ENCODE assay signal across 1 cellular context in genomic region chr15:52228928-52229327, GRCh38.
TF ChIP-seq lines count a peak whose summit lies in the region.

No MANE protein-coding gene starts in this region.

TF ChIP-seq in K562, 482 proteins besides CTCF, POLR2A, EP300 and RAD21 (continued from another document and continues in another):
- TF ChIP-seq ZNF407 (IDR thresholded peaks at IDR 0.05; ENCODE audit: low read depth) (no peak), PTBP1 (IDR thresholded peaks at IDR 0.05; ENCODE audit: low read depth, low read length) (no peak), RB1 (IDR thresholded peaks at IDR 0.05; ENCODE audit: low read depth) (no peak), CEBPB (tag; IDR thresholded peaks at IDR 0.05) (peak; percentile 27; the same call in 1 of the 2 replicates), ZBED1 (IDR thresholded peaks at IDR 0.05) (no peak), E2F1 (CRISPR knock-in tag; IDR thresholded peaks at IDR 0.05) (no peak), CHD1 (IDR thresholded peaks at IDR 0.05; ENCODE audit: low read length) (no peak), NFE2 (IDR thresholded peaks at IDR 0.05; ENCODE audit: low read depth) (no peak), ZNF696 (CRISPR knock-in tag; conservative IDR thresholded peaks at IDR 0.05) (no peak), NCOA1 (IDR thresholded peaks at IDR 0.05; ENCODE audit: low read depth) (no peak), ZNF354B (CRISPR knock-in tag; IDR thresholded peaks at IDR 0.05) (no peak), HMG20B (CRISPR knock-in tag; IDR thresholded peaks at IDR 0.05) (no peak), ATF7 (IDR thresholded peaks at IDR 0.05) (peak; percentile 91), ZNF324 (CRISPR knock-in tag; IDR thresholded peaks at IDR 0.05) (no peak), MBD1 (CRISPR knock-in tag; IDR thresholded peaks at IDR 0.05) (no peak), SMARCA5 (IDR thresholded peaks at IDR 0.05) (no peak), SAFB2 (IDR thresholded peaks at IDR 0.05; ENCODE audit: borderline replicate concordance, low read depth, low read length, severe bottlenecking) (no peak), GTF2B (IDR thresholded peaks at IDR 0.05; ENCODE audit: extremely low read depth, insufficient read length) (no peak), RAD51 (IDR thresholded peaks at IDR 0.05; ENCODE audit: borderline replicate concordance, low read depth) (no peak), ZNF589 (CRISPR knock-in tag; IDR thresholded peaks at IDR 0.05; ENCODE audit: low read depth) (no peak), SPI1 (IDR thresholded peaks at IDR 0.05; ENCODE audit: borderline replicate concordance, low read depth, low read length) (0 out of 2 replicates have a peak, but pooled peaks have one; percentile 31), STAT5B (CRISPR knock-in tag; IDR thresholded peaks at IDR 0.05) (no peak), JUN (IDR thresholded peaks at IDR 0.05; ENCODE audit: borderline replicate concordance, low read depth, low read length) (0 out of 2 replicates have a peak, but pooled peaks have one; percentile 33), JUN (CRISPR knock-in tag; IDR thresholded peaks at IDR 0.05; ENCODE audit: borderline replicate concordance) (no peak), TAF7 (tag; IDR thresholded peaks at IDR 0.05) (no peak), ZNF24 (IDR thresholded peaks at IDR 0.05) (no peak), ZKSCAN1 (IDR thresholded peaks at IDR 0.05; ENCODE audit: low read depth, low read length) (no peak), PURB (CRISPR knock-in tag; IDR thresholded peaks at IDR 0.05; ENCODE audit: low read depth) (no peak), ZNF274 (IDR thresholded peaks at IDR 0.05; ENCODE audit: borderline replicate concordance, low read depth, low read length) (no peak), TFE3 (CRISPR knock-in tag; IDR thresholded peaks at IDR 0.05) (no peak), RFX7 (CRISPR knock-in tag; IDR thresholded peaks at IDR 0.05) (no peak), KHSRP (IDR thresholded peaks at IDR 0.05) (no peak), SMC3 (conservative IDR thresholded peaks at IDR 0.05; ENCODE audit: insufficient read depth, low read depth, low read length) (no peak), MAFG (tag; conservative IDR thresholded peaks at IDR 0.05) (no peak), ZNF609 (CRISPR knock-in tag; IDR thresholded peaks at IDR 0.05; ENCODE audit: borderline replicate concordance) (no peak), CTBP1 (IDR thresholded peaks at IDR 0.05; ENCODE audit: borderline replicate concordance) (peak; percentile 51; the same call in 1 of the 2 replicates), ZNF212 (CRISPR knock-in tag; IDR thresholded peaks at IDR 0.05) (no peak), ATF1 (CRISPR knock-in tag; IDR thresholded peaks at IDR 0.05) (no peak), ATF1 (tag; IDR thresholded peaks at IDR 0.05) (peak; percentile 48), PRMT5 (CRISPR knock-in tag; IDR thresholded peaks at IDR 0.05) (no peak), TRIM25 (IDR thresholded peaks at IDR 0.05; ENCODE audit: borderline replicate concordance) (no peak), ZFPM2 (CRISPR knock-in tag; IDR thresholded peaks at IDR 0.05) (no peak), MED1 (CRISPR knock-in tag; IDR thresholded peaks at IDR 0.05; ENCODE audit: borderline replicate concordance) (no peak), TRIM24 (IDR thresholded peaks at IDR 0.05) (no peak), GATA2 (CRISPR knock-in tag; IDR thresholded peaks at IDR 0.05) (no peak), CEBPG (CRISPR knock-in tag; IDR thresholded peaks at IDR 0.05) (no peak), CEBPG (tag; conservative IDR thresholded peaks at IDR 0.05 in 1 of 2, IDR thresholded peaks at IDR 0.05 in 1 of 2) (peak in 1 of 2 experiments; percentile 64; a peak in 1 of 4 replicates), RFX5 (IDR thresholded peaks at IDR 0.05; ENCODE audit: low read depth, low read length) (no peak)
